In genomic region chr6:159691133-159691962, GRCh38 we compare ENCODE assay signal across 8 cellular contexts. TPM values are rescaled to one million over a fixed set of nuclear protein-coding genes. Genes with fewer than 3 reads are reported as not detected.
DNase-seq lines count a peak whose midpoint lies in the region; ATAC-seq, FAIRE-seq and TF ChIP-seq lines count a peak whose summit lies in the region.

No MANE protein-coding gene starts in this region.

- TF ChIP-seq CTCF in A549 (IDR thresholded peaks at IDR 0.05) (peak; percentile 71), WERI-Rb-1 (IDR thresholded peaks at IDR 0.05; ENCODE audit: low read depth, low read length) (peak; percentile 33; the same call in 1 of the 2 replicates), fibroblast of lung (conservative IDR thresholded peaks at IDR 0.05 in 1 of 2, IDR thresholded peaks at IDR 0.05 in 1 of 2; ENCODE audit: low read depth in 1 of 2, low read length in 2 of 2) (peak; percentile 55 to 80)

- H2BK5ac ChIP-seq in neuronal stem cell (ENCODE audit: low read length) = no peak overlapping the region

- H3K9me3 ChIP-seq in A549 (no peaks in the 10 kb centered on the region), WERI-Rb-1 (ENCODE audit: severe bottlenecking) (no peaks in the 10 kb centered on the region), fibroblast of lung (ENCODE audit: control insufficient read depth, insufficient read depth, low read depth, low read length) (no peaks in the 10 kb centered on the region), neuronal stem cell (replicated peaks in 1 of 2; ENCODE audit: control insufficient read depth in 2 of 2, insufficient read depth in 1 of 2, low read depth in 1 of 2, low read length in 2 of 2) (no peaks in the 10 kb centered on the region)

- no peaks in the 10 kb centered on the region for H3K27me3 ChIP-seq in WERI-Rb-1 (ENCODE audit: insufficient read depth, low read depth, severe bottlenecking)
- no peaks in the 10 kb centered on the region for H3K27me3 ChIP-seq in fibroblast of lung (ENCODE audit: control insufficient read depth, insufficient read depth, low read length)
- no peaks in the 10 kb centered on the region for H3K27me3 ChIP-seq in neuronal stem cell (ENCODE audit: control insufficient read depth in 3 of 3, insufficient read depth in 3 of 3, low read depth in 1 of 3, low read length in 3 of 3)

- CTCF ChIA-PET in A549 (lab: Yijun Ruan, JAX) = interaction anchor here (0.6 to 5.1 kb wide), 19 partner anchors 9 to 263 kb away, joined by 3 to 29 read pairs (median 4); partner anchors contain the start of gene WTAP

- FAIRE-seq in A549 (lab: Jason Lieb, UNC) (peak; percentile 78), G401.6 (lab: Jason Lieb, UNC) (peak; percentile 96)

- peak overlapping the region; percentile 75 to 100 for H3K27ac ChIP-seq in A549
- H3K27ac ChIP-seq in WERI-Rb-1 = no peak overlapping the region
- H3K27ac ChIP-seq in fibroblast of lung (ENCODE audit: insufficient read depth, low read length) = peak overlapping the region; percentile 89
- no peak overlapping the region for H3K27ac ChIP-seq in neuronal stem cell (replicated peaks; ENCODE audit: low read length)

- no peak overlapping the region for H2AK5ac ChIP-seq in neuronal stem cell (ENCODE audit: low read depth, low read length)

- no peak overlapping the region for H2BK15ac ChIP-seq in neuronal stem cell (ENCODE audit: low read length)

- peak overlapping the region; percentile 72 for H3K4me3 ChIP-seq in A549
- peak overlapping the region; percentile 81 for H3K4me3 ChIP-seq in WERI-Rb-1 (ENCODE audit: low read depth, low read length)
- peak overlapping the region; percentile 70 to 93 (median 80) for H3K4me3 ChIP-seq in fibroblast of lung (replicated peaks in 1 of 4; ENCODE audit: control extremely low read depth in 1 of 4, insufficient read depth in 1 of 4, low read depth in 3 of 4, low read length in 4 of 4)
- H3K4me3 ChIP-seq in neuronal stem cell (ENCODE audit: low read length in 2 of 2) = peak overlapping the region in 1 of 2 donors; percentile 66

- TF ChIP-seq RAD21 in A549 (conservative IDR thresholded peaks at IDR 0.05 in 1 of 2, IDR thresholded peaks at IDR 0.05 in 1 of 2) = peak; percentile 75 to 84

- no peaks in the 10 kb centered on the region for H3K79me1 ChIP-seq in neuronal stem cell (ENCODE audit: low read depth, low read length)

- POLR2A ChIA-PET in A549 (lab: Yijun Ruan, JAX) = interaction anchor here (1.0 to 3.8 kb wide), 4 partner anchors 10 to 99 kb away, joined by 3 to 29 read pairs (median 10); partner anchors contain the start of genes MRPL18, TCP1 and WTAP

- no peak for TF ChIP-seq EP300 in A549 (IDR thresholded peaks at IDR 0.05)

- H3K4me1 ChIP-seq in A549 = peaks cover 20% of the 10 kb centered on the region
- peaks cover 8% of the 10 kb centered on the region for H3K4me1 ChIP-seq in fibroblast of lung (ENCODE audit: control insufficient read depth, extremely low read depth, insufficient read depth, low read length)
- H3K4me1 ChIP-seq in neuronal stem cell (ENCODE audit: control insufficient read depth in 2 of 2, insufficient read depth in 1 of 2, low read depth in 1 of 2, low read length in 2 of 2) = peaks cover 11 to 18% of the 10 kb centered on the region in 2 donors

- H3K23ac ChIP-seq in neuronal stem cell (ENCODE audit: low read depth, low read length, poor library complexity) = no peak overlapping the region

- H2BK12ac ChIP-seq in neuronal stem cell (ENCODE audit: low read length) = no peak overlapping the region

- no peak overlapping the region for H3K18ac ChIP-seq in neuronal stem cell (ENCODE audit: low read length)

- peaks cover 28% of the 10 kb centered on the region for H3K36me3 ChIP-seq in WERI-Rb-1
- H3K36me3 ChIP-seq in fibroblast of lung (ENCODE audit: control insufficient read depth, insufficient read depth, low read length) = peaks cover 3% of the 10 kb centered on the region
- H3K36me3 ChIP-seq in neuronal stem cell (replicated peaks in 1 of 2; ENCODE audit: control insufficient read depth in 2 of 2, insufficient read depth in 2 of 2, low read length in 2 of 2) = peaks cover 5 to 51% of the 10 kb centered on the region in 2 donors

- no peak overlapping the region for H3K4ac ChIP-seq in neuronal stem cell (ENCODE audit: low read length)

- H2AFZ ChIP-seq in fibroblast of lung (ENCODE audit: low read length) (peak overlapping the region; percentile 64), neuronal stem cell (ENCODE audit: low read length) (peak overlapping the region; percentile 38)

- H4K8ac ChIP-seq in neuronal stem cell (ENCODE audit: low read depth, low read length) = no peak overlapping the region

- TF ChIP-seq POLR2A in A549 (IDR thresholded peaks at IDR 0.05; ENCODE audit: low read length) = no peak

- 0 out of 6 replicates have a peak, but pooled peaks of 1 of the 2 experiments have one; percentile 8 for ATAC-seq in A549
- ATAC-seq in GM18498 (IDR thresholded peaks at IDR 0.05; ENCODE audit: unreplicated experiment) = no peak
- ATAC-seq in GM21576 (IDR thresholded peaks at IDR 0.05; ENCODE audit: unreplicated experiment) = no peak

- H3K79me2 ChIP-seq in fibroblast of lung (ENCODE audit: control insufficient read depth, insufficient read depth, low read length) = peaks cover 21% of the 10 kb centered on the region

- no peak overlapping the region for H4K91ac ChIP-seq in neuronal stem cell (ENCODE audit: low read depth, low read length, poor library complexity)

- H3K9ac ChIP-seq in fibroblast of lung (ENCODE audit: insufficient read depth, low read length) (no peak overlapping the region), neuronal stem cell (ENCODE audit: low read depth, low read length, poor library complexity) (no peak overlapping the region)

- no peak overlapping the region for H3K14ac ChIP-seq in neuronal stem cell (ENCODE audit: low read length)

- no peak overlapping the region for H2BK120ac ChIP-seq in neuronal stem cell (ENCODE audit: low read depth, low read length)

- WGBS in A549 (ENCODE audit: missing lambda C conversion rate) = 2% methylated on average over 11 of the region's 11 CpGs
- no CpG with 5 or more reads among the region's 11 CpGs for WGBS in neuronal stem cell (ENCODE audit: extremely low coverage in 2 of 2, insufficient read length in 2 of 2, insufficient replicate concordance in 1 of 2), 2 donors

- DNase-seq in A549 (ENCODE audit: low read depth in 1 of 2, low spot score in 1 of 2) = peak; percentile 50 to 84
- peak; percentile 19 for DNase-seq in NCI-H1048 (lab: John Stamatoyannopoulos, UW)
- DNase-seq in WERI-Rb-1 = no peak
- DNase-seq in fibroblast of lung (ENCODE audit: low read depth in 2 of 2) = peak; percentile 75 to 94
- no peak for DNase-seq in neuronal stem cell (ENCODE audit: low spot score)

- H3K4me2 ChIP-seq in A549 = peak overlapping the region; percentile 97
- H3K4me2 ChIP-seq in fibroblast of lung (ENCODE audit: extremely low read depth, insufficient read depth, low read length) = peak overlapping the region; percentile 65
- no peak overlapping the region for H3K4me2 ChIP-seq in neuronal stem cell (ENCODE audit: insufficient read depth, low read length, poor library complexity, severe bottlenecking)

- H4K20me1 ChIP-seq in fibroblast of lung (ENCODE audit: control insufficient read depth, extremely low read depth, insufficient read depth, low read length) = no peaks in the 10 kb centered on the region

TF ChIP-seq in A549, 52 proteins besides CTCF, POLR2A, EP300 and RAD21:
- no peak for TF ChIP-seq FOSL2 (IDR thresholded peaks at IDR 0.05)
- peak; percentile 39; the same call in 1 of the 2 replicates for TF ChIP-seq FOSL2 (CRISPR knock-in tag; IDR thresholded peaks at IDR 0.05)
- peak; percentile 51; the same call in 2 of the 3 replicates for TF ChIP-seq SMC3 (IDR thresholded peaks at IDR 0.05)
- no peak for TF ChIP-seq HDAC2 (IDR thresholded peaks at IDR 0.05)
- TF ChIP-seq CEBPB (IDR thresholded peaks at IDR 0.05) = peak; percentile 85 to 87

RNA-seq across cellular contexts. Expression of gene SOD2, which starts 1.7 kb away (rescaled TPM):
- polyA plus RNA-seq in A549 (2011; rRNA removed) (34.8 and 63.2 TPM in 2 replicates), A549 (2017; fragmentation: RNase III; extraction: RNeasy Plus Mini Kit Qiagen cat#74134 plus additional on column Dnase treatment) (81.0 to 81.3 TPM (median 81.1 TPM) in 3 replicates), fibroblast of lung (96.1 and 124 TPM in 2 replicates)
- polyA plus RNA-seq in A549 (2012; cell fraction: cytosol; rRNA removed) = 49.3 and 57.5 TPM in 2 replicates
- 24.1 and 30.1 TPM in 2 replicates for polyA plus RNA-seq in A549 (2012; cell fraction: nucleus; rRNA removed)
- 65.9 and 67.1 TPM in 2 replicates for polyA minus RNA-seq in A549 (2011; rRNA and poly(A)+ RNA removed)
- 1,311 and 1,558 TPM in 2 replicates for total RNA-seq in fibroblast of lung
- polyA plus RNA-seq in fibroblast of lung (2012) = 112 and 116 TPM in 2 replicates
- 41.1 and 54.6 TPM in 2 replicates for polyA minus RNA-seq in fibroblast of lung (ENCODE audit: low replicate concordance)
- polyA plus RNA-seq in neuronal stem cell (2013, experiment 1 of 2) = 45.5 TPM
- polyA plus RNA-seq in neuronal stem cell (2013, experiment 2 of 2) = 42.6 TPM

RNA-seq across cellular contexts. Expression of gene WTAP, which starts 36.0 kb away (rescaled TPM):
- polyA plus RNA-seq in A549 (2011; rRNA removed) (42.4 and 46.1 TPM in 2 replicates), A549 (2017; fragmentation: RNase III; extraction: RNeasy Plus Mini Kit Qiagen cat#74134 plus additional on column Dnase treatment) (53.2 to 54.0 TPM (median 53.9 TPM) in 3 replicates), fibroblast of lung (52.7 and 63.0 TPM in 2 replicates)
- polyA plus RNA-seq in A549 (2012; cell fraction: cytosol; rRNA removed) = 11.3 and 11.4 TPM in 2 replicates
- polyA plus RNA-seq in A549 (2012; cell fraction: nucleus; rRNA removed) = 5.0 and 10.8 TPM in 2 replicates
- polyA minus RNA-seq in A549 (2011; rRNA and poly(A)+ RNA removed) = 23.1 and 26.1 TPM in 2 replicates
- total RNA-seq in fibroblast of lung = 124 and 137 TPM in 2 replicates
- polyA plus RNA-seq in fibroblast of lung (2012) = 66.4 and 70.6 TPM in 2 replicates
- polyA minus RNA-seq in fibroblast of lung (ENCODE audit: low replicate concordance) = 9.4 and 15.1 TPM in 2 replicates
- 108 TPM for polyA plus RNA-seq in neuronal stem cell (2013, experiment 1 of 2)
- polyA plus RNA-seq in neuronal stem cell (2013, experiment 2 of 2) = 108 TPM

Comparison
In these comparisons a context has a peak if more than half of its experiments do, and no peak if none do; other contexts are left out.
1. DNase-seq: peak in A549 (2 of 2), NCI-H1048 (single experiment) and fibroblast of lung (2 of 2); none in WERI-Rb-1 (single experiment) and neuronal stem cell (single experiment).
2. H3K27ac ChIP-seq: peak in A549 (2 of 2) and fibroblast of lung (single experiment); none in WERI-Rb-1 (single experiment) and neuronal stem cell (single experiment).
3. Peak in every context shown above with its lines, with median percentiles within 50 percentile points of each other: CTCF ChIP-seq.